In genomic region chr6:130020892-130021483, GRCh38 we compare ENCODE assay signal across 8 cellular contexts. TPM values are rescaled to one million over a fixed set of nuclear protein-coding genes. Genes with fewer than 3 reads are reported as not detected.
DNase-seq lines count a peak whose midpoint lies in the region; ATAC-seq and TF ChIP-seq lines count a peak whose summit lies in the region.

No MANE protein-coding gene starts in this region.

- peak; percentile 60 for ATAC-seq in GM21576 (IDR thresholded peaks at IDR 0.05; ENCODE audit: unreplicated experiment)
- ATAC-seq in IMR-90 (ENCODE audit: low read depth): peak; percentile 62
- peak; percentile 75 for ATAC-seq in activated T-helper 17 cell treated with anti-CD3 and anti-CD28 coated beads, Interleukin-2, amount 50 U/mL, for 72 hours (replicated peaks)
- peak; percentile 58 for ATAC-seq in stimulated activated naive CD8-positive, alpha-beta T cell treated with anti-CD3 and anti-CD28 coated beads, Interleukin-15, Interleukin-2, amounts not matched to agents 100 U/mL and 50 U/mL, for 24 hours

- H3K9me3 Mint-ChIP-seq in activated T-helper 17 cell treated with anti-CD3 and anti-CD28 coated beads, Interleukin-2, amount 50 U/mL, for 72 hours: no peaks in the 10 kb centered on the region
- no peaks in the 10 kb centered on the region for H3K9me3 Mint-ChIP-seq in nephron

- H3K23ac ChIP-seq in IMR-90 (ENCODE audit: low read depth, low read length): peak overlapping the region; percentile 39; the same call in 1 of the 2 replicates

- peaks cover 11% of the 10 kb centered on the region in 2 experiments; a peak in 3 of 4 replicates for H3K79me1 ChIP-seq in IMR-90 (ENCODE audit: low read depth in 1 of 2, low read length in 2 of 2)

- H3K27ac ChIP-seq in IMR-90 (ENCODE audit: insufficient read depth, low read length): peak overlapping the region; percentile 81

- no peak overlapping the region for H3K14ac ChIP-seq in IMR-90 (replicated peaks; ENCODE audit: low read depth, low read length)

- H2AK9ac ChIP-seq in IMR-90 (replicated peaks; ENCODE audit: low read depth, low read length, poor library complexity): peak overlapping the region; percentile 57

- no peak overlapping the region; the same call in 1 of the 2 replicates for H3K18ac ChIP-seq in IMR-90 (ENCODE audit: low read depth, low read length)

- dilution Hi-C loops in IMR-90 (cut with HindIII; ENCODE audit: low sequenced_read_pairs, unreplicated experiment): no loop called here

- no peaks in the 10 kb centered on the region for H3K27me3 ChIP-seq in IMR-90 (ENCODE audit: control insufficient read depth, insufficient read depth, low read length)

- H3K4me3 ChIP-seq in IMR-90 (ENCODE audit: insufficient read depth, low read depth, low read length) (peak overlapping the region; percentile 86), fibroblast of the aortic adventitia (ENCODE audit: low read depth, low read length) (peak overlapping the region; percentile 77)

- no peak overlapping the region for H2AK5ac ChIP-seq in IMR-90 (ENCODE audit: low read depth, low read length)

- H2BK120ac ChIP-seq in IMR-90 (ENCODE audit: low read depth, low read length): no peak overlapping the region; the same call in 1 of the 2 replicates

- no peaks in the 10 kb centered on the region for H3K9me3 ChIP-seq in IMR-90 (ENCODE audit: control insufficient read depth, insufficient read depth, low read length)

- H4K91ac ChIP-seq in IMR-90 (ENCODE audit: insufficient read depth, low read depth, low read length): no peak overlapping the region

- in situ Hi-C loops in IMR-90 (cut with MboI; ENCODE audit: low sequenced_read_pairs): loop anchor here (10.0 kb wide), 2 partner anchors 356 to 526 kb away; no protein-coding TSS in a partner anchor

- H3K4ac ChIP-seq in IMR-90 (ENCODE audit: low read depth, low read length): 0 out of 2 replicates have a peak overlapping the region, but pooled peaks have one; percentile 23

- no peaks in the 10 kb centered on the region for H3K4me1 ChIP-seq in IMR-90 (ENCODE audit: control insufficient read depth, insufficient read depth, low read length)

- peaks cover 27% of the 10 kb centered on the region for H3K36me3 Mint-ChIP-seq in activated T-helper 17 cell treated with anti-CD3 and anti-CD28 coated beads, Interleukin-2, amount 50 U/mL, for 72 hours (ENCODE audit: low read depth)
- H3K36me3 Mint-ChIP-seq in nephron (ENCODE audit: low read depth): peaks cover 22% of the 10 kb centered on the region

- peak; percentile 91 for TF ChIP-seq RAD21 in IMR-90 (IDR thresholded peaks at IDR 0.05; ENCODE audit: low read length)

- H3K56ac ChIP-seq in IMR-90 (ENCODE audit: extremely low read depth, insufficient read depth, low read length): no peak overlapping the region

- no TSS peak for BruUV-seq in IMR-90 (replicated peaks; lab: Mats Ljungman, UMichigan)

- peak; percentile 46 for TF ChIP-seq POLR2A in IMR-90 (IDR thresholded peaks at IDR 0.05; ENCODE audit: low read depth, low read length)

- H2BK20ac ChIP-seq in IMR-90 (ENCODE audit: low read depth, low read length): peak overlapping the region; percentile 79; the same call in 1 of the 2 replicates

- no peaks in the 10 kb centered on the region for H4K20me1 ChIP-seq in IMR-90 (ENCODE audit: insufficient read depth, low read length)

- intact Hi-C loops in IMR-90 (cut with micrococcal nuclease): loop anchor here (1.0 to 5.0 kb wide), 5 partner anchors 128 to 522 kb away; no protein-coding TSS in a partner anchor

- H2BK5ac ChIP-seq in IMR-90 (ENCODE audit: low read depth, low read length, poor library complexity, severe bottlenecking): peak overlapping the region; percentile 1

- H3K4me1 Mint-ChIP-seq in activated T-helper 17 cell treated with anti-CD3 and anti-CD28 coated beads, Interleukin-2, amount 50 U/mL, for 72 hours: peaks cover 24% of the 10 kb centered on the region
- peaks cover 10% of the 10 kb centered on the region for H3K4me1 Mint-ChIP-seq in nephron

- peaks cover 1% of the 10 kb centered on the region; the same call in 1 of the 2 replicates for H3K36me3 ChIP-seq in IMR-90 (ENCODE audit: control insufficient read depth, insufficient read depth, low read length)

- 3% methylated on average over 19 of the region's 27 CpGs; no CpG with 5 or more reads in 1 of the 2 experiments for WGBS in IMR-90 (ENCODE audit: extremely low coverage in 2 of 2, insufficient read length in 1 of 2), 2 experiments

- H3K27me3 Mint-ChIP-seq in activated T-helper 17 cell treated with anti-CD3 and anti-CD28 coated beads, Interleukin-2, amount 50 U/mL, for 72 hours: no peaks in the 10 kb centered on the region
- peaks cover 5% of the 10 kb centered on the region for H3K27me3 Mint-ChIP-seq in nephron (ENCODE audit: low read depth)

- H3K9me1 ChIP-seq in IMR-90 (ENCODE audit: insufficient read depth, low read length): no peaks in the 10 kb centered on the region

- TF ChIP-seq CTCF in IMR-90 (conservative IDR thresholded peaks at IDR 0.05; ENCODE audit: low read depth, low read length) (peak; percentile 95), fibroblast of the aortic adventitia (IDR thresholded peaks at IDR 0.05; ENCODE audit: insufficient read depth, low read length) (peak; percentile 82), nephron (IDR thresholded peaks at IDR 0.05; ENCODE audit: unreplicated experiment in 3 of 3) (peak; percentile 75 to 82 (median 80))

- H2AFZ ChIP-seq in IMR-90 (replicated peaks; ENCODE audit: low read length, poor library complexity): peak overlapping the region; percentile 80

- DNase-seq in DMS53 treated with DMSO at 0.1 percent for 48 hours (lab: John Stamatoyannopoulos, UW; ENCODE audit: unreplicated experiment) (peak; percentile 71), IMR-90 (peak; percentile 95), RKO (ENCODE audit: low spot score) (peak; percentile 90), fibroblast of the aortic adventitia (ENCODE audit: low read depth) (peak; percentile 98)
- DNase-seq in stimulated activated naive CD8-positive, alpha-beta T cell treated with anti-CD3 and anti-CD28 coated beads, Interleukin-15, Interleukin-2, amounts not matched to agents 100 U/mL and 50 U/mL, for 24 hours: peak; percentile 74

- POLR2A ChIA-PET in IMR-90 (lab: Charles Lee; ENCODE audit: unreplicated experiment): no interaction called here

- H3K4me3 Mint-ChIP-seq in activated T-helper 17 cell treated with anti-CD3 and anti-CD28 coated beads, Interleukin-2, amount 50 U/mL, for 72 hours: peak overlapping the region; percentile 95
- peak overlapping the region; percentile 97 to 99 (median 99) for H3K4me3 Mint-ChIP-seq in nephron

- CTCF ChIA-PET in IMR-90 (lab: Yijun Ruan, JAX): interaction anchor here (0.6 to 1.4 kb wide), 11 partner anchors 9 to 1965 kb away, joined by 3 to 10 read pairs (median 4); no protein-coding TSS in a partner anchor

- H4K5ac ChIP-seq in IMR-90 (ENCODE audit: low read depth, low read length): peak overlapping the region; percentile 24; the same call in 1 of the 2 replicates

- H4K8ac ChIP-seq in IMR-90 (ENCODE audit: low read depth in 2 of 2, low read length in 2 of 2): peak overlapping the region in 1 of 2 experiments; percentile 82; a peak in 2 of 4 replicates

- peak overlapping the region; percentile 89 for H3K27ac Mint-ChIP-seq in activated T-helper 17 cell treated with anti-CD3 and anti-CD28 coated beads, Interleukin-2, amount 50 U/mL, for 72 hours
- peak overlapping the region; percentile 96 to 99 (median 97) for H3K27ac Mint-ChIP-seq in nephron

- H3K9ac ChIP-seq in IMR-90 (ENCODE audit: low read depth, low read length): peak overlapping the region; percentile 33; the same call in 1 of the 2 replicates

- no peak overlapping the region for H2BK15ac ChIP-seq in IMR-90 (ENCODE audit: low read depth, low read length)

- H3K4me2 ChIP-seq in IMR-90 (ENCODE audit: low read depth, low read length): peak overlapping the region; percentile 74

TF ChIP-seq in IMR-90, 13 proteins besides CTCF, POLR2A, EP300 and RAD21:
- TF ChIP-seq RCOR1 (IDR thresholded peaks at IDR 0.05; ENCODE audit: insufficient replicate concordance, low read length) (peak; percentile 16), BHLHE40 (IDR thresholded peaks at IDR 0.05; ENCODE audit: low read depth, low read length) (no peak), CEBPB (IDR thresholded peaks at IDR 0.05; ENCODE audit: low read depth, low read length) (peak; percentile 80), CHD1 (IDR thresholded peaks at IDR 0.05; ENCODE audit: low read depth, low read length) (no peak), MAZ (IDR thresholded peaks at IDR 0.05; ENCODE audit: borderline replicate concordance, low read depth, low read length) (no peak), MAFK (IDR thresholded peaks at IDR 0.05; ENCODE audit: low read depth, low read length) (no peak), SMC3 (IDR thresholded peaks at IDR 0.05; ENCODE audit: low read depth, low read length) (peak; percentile 82)

RNA-seq across cellular contexts. Expression of gene L3MBTL3, which starts 2.6 kb away (rescaled TPM):
- total RNA-seq in IMR-90 (2012; rRNA removed): 7.2 and 14.4 TPM in 2 replicates
- 8.4 and 10.9 TPM in 2 replicates for polyA plus RNA-seq in IMR-90 (2012; rRNA removed)
- 0.79 and 3.6 TPM in 2 replicates for polyA plus RNA-seq in IMR-90 (2012; cell fraction: cytosol; rRNA removed)
- polyA plus RNA-seq in IMR-90 (2012; cell fraction: nucleus; rRNA removed; ENCODE audit: low replicate concordance): 1.4 and 22.5 TPM in 2 replicates
- 1 to 10 TPM; 4.4 to 5.9 TPM for total RNA-seq in activated T-helper 17 cell treated with anti-CD3 and anti-CD28 coated beads, Interleukin-2, amount 50 U/mL, for 72 hours
- total RNA-seq in fibroblast of the aortic adventitia (ENCODE audit: low replicate concordance): 9.8 and 16.4 TPM in 2 replicates

Comparison
In these comparisons a context has a peak if more than half of its experiments do, and no peak if none do; other contexts are left out.
1. Peak in every context shown above with its lines: DNase-seq, ATAC-seq, H3K4me3 ChIP-seq and H3K27ac ChIP-seq.